In the genomic region with DNA sequence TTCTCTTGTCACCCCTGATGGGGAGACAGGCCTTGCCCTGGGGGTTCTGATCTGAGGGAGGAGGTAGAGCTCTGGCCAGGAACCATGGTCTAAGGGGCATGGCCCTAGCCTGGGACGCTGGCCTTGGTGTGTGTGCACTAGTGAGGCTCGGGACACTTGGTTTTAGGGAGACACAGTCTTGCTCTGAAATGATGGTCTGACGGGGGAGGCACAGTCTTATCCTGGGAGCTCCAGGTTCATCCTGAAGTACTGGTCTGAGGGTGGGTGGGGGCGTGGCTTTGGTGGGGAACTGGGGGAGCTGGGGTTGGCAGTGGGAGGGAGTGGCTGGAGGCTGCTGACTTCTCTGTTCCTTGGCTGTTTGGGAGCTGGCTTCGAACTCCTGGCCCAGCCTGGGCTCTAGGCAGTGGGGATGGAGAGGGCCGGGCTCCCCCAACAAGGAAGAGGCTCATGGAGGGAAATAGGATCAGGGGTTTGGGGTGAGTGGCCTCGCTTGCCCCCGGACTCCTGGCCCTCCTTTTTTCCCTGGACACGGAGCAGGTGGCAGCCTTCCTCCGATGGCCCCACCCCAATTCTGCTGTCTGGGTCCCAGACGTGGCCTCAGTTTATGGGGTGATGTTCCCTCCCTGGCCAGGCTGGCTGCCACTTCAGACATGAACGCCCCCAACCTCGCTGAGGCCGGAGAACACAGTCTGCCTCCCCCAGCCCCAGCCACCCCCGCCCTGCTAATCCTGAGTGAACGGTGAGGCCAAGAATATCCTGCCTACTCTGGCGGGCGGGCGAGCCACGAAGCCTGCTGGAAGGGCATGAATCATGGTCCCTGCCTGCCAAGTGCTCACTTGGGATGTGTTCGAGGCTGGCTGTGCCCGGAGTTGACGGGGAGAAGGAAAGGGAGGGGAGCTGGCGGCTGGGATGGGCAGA, we compare ENCODE assay signal across 1 cellular context.
TF ChIP-seq lines count a peak whose summit lies in the region.

No MANE protein-coding gene starts in this region.

TF ChIP-seq in SK-N-SH, 30 proteins besides CTCF, POLR2A, EP300 and RAD21 (continued from another document):
- TF ChIP-seq TAF1 (IDR thresholded peaks at IDR 0.05; ENCODE audit: borderline replicate concordance, low read depth, low read length) (no peak), YY1 (IDR thresholded peaks at IDR 0.05; ENCODE audit: low read depth) (no peak), REST (IDR thresholded peaks at IDR 0.05; ENCODE audit: low read depth, low read length) (0 out of 2 replicates have a peak, but pooled peaks have one; percentile 20), ELF1 (IDR thresholded peaks at IDR 0.05) (no peak), SIN3A (IDR thresholded peaks at IDR 0.05; ENCODE audit: borderline replicate concordance, low read depth, low read length) (no peak)
